Comparison of ENCODE assay signal across 1 cellular context in the genomic region with DNA sequence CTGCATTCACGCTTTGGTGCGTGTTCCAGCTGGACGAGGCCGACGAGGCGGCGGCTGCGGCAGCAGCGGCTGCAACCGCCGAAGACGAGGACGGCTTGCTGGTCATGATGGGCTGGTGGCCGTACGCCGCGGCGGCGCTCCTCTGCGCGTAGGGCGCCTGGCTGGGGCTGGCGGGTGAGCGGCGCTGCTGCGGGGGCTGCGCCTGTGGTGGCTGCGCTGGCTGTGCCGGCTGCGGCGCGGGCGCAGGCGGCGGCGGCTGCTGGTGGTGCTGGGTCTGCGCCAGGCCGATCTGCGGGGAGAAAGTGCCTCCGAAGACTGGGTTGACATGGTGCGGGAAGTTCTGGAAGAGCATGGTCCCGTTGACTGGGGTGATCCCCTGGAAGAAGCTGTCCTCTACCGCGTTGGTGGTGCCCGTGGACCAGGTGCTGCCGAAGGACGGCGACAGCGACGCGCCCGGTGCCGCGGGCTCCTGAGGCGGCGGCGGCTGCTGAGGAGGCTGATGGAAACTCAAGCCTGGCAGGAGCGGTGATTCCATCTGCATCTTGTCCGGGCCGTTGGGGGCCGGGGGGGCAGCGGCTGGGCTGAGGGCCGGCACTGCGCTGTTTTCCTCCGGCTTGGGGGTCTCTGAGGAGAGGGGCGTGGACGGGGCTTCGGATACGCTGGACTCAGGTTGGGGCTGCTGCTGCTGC.
TF ChIP-seq lines count a peak whose summit lies in the region.

No MANE protein-coding gene starts in this region.

TF ChIP-seq in GM23338, 12 proteins besides CTCF, POLR2A, EP300 and RAD21 (continued from another document):
- TF ChIP-seq, protein P1, sequence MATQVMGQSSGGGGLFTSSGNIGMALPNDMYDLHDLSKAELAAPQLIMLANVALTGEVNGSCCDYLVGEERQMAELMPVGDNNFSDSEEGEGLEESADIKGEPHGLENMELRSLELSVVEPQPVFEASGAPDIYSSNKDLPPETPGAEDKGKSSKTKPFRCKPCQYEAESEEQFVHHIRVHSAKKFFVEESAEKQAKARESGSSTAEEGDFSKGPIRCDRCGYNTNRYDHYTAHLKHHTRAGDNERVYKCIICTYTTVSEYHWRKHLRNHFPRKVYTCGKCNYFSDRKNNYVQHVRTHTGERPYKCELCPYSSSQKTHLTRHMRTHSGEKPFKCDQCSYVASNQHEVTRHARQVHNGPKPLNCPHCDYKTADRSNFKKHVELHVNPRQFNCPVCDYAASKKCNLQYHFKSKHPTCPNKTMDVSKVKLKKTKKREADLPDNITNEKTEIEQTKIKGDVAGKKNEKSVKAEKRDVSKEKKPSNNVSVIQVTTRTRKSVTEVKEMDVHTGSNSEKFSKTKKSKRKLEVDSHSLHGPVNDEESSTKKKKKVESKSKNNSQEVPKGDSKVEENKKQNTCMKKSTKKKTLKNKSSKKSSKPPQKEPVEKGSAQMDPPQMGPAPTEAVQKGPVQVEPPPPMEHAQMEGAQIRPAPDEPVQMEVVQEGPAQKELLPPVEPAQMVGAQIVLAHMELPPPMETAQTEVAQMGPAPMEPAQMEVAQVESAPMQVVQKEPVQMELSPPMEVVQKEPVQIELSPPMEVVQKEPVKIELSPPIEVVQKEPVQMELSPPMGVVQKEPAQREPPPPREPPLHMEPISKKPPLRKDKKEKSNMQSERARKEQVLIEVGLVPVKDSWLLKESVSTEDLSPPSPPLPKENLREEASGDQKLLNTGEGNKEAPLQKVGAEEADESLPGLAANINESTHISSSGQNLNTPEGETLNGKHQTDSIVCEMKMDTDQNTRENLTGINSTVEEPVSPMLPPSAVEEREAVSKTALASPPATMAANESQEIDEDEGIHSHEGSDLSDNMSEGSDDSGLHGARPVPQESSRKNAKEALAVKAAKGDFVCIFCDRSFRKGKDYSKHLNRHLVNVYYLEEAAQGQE (IDR thresholded peaks at IDR 0.05; ENCODE audit: unreplicated experiment): no peak
- peak; percentile 30 for TF ChIP-seq EZH2 (IDR thresholded peaks at IDR 0.05; ENCODE audit: low read depth, unreplicated experiment)
- TF ChIP-seq, protein P2, sequence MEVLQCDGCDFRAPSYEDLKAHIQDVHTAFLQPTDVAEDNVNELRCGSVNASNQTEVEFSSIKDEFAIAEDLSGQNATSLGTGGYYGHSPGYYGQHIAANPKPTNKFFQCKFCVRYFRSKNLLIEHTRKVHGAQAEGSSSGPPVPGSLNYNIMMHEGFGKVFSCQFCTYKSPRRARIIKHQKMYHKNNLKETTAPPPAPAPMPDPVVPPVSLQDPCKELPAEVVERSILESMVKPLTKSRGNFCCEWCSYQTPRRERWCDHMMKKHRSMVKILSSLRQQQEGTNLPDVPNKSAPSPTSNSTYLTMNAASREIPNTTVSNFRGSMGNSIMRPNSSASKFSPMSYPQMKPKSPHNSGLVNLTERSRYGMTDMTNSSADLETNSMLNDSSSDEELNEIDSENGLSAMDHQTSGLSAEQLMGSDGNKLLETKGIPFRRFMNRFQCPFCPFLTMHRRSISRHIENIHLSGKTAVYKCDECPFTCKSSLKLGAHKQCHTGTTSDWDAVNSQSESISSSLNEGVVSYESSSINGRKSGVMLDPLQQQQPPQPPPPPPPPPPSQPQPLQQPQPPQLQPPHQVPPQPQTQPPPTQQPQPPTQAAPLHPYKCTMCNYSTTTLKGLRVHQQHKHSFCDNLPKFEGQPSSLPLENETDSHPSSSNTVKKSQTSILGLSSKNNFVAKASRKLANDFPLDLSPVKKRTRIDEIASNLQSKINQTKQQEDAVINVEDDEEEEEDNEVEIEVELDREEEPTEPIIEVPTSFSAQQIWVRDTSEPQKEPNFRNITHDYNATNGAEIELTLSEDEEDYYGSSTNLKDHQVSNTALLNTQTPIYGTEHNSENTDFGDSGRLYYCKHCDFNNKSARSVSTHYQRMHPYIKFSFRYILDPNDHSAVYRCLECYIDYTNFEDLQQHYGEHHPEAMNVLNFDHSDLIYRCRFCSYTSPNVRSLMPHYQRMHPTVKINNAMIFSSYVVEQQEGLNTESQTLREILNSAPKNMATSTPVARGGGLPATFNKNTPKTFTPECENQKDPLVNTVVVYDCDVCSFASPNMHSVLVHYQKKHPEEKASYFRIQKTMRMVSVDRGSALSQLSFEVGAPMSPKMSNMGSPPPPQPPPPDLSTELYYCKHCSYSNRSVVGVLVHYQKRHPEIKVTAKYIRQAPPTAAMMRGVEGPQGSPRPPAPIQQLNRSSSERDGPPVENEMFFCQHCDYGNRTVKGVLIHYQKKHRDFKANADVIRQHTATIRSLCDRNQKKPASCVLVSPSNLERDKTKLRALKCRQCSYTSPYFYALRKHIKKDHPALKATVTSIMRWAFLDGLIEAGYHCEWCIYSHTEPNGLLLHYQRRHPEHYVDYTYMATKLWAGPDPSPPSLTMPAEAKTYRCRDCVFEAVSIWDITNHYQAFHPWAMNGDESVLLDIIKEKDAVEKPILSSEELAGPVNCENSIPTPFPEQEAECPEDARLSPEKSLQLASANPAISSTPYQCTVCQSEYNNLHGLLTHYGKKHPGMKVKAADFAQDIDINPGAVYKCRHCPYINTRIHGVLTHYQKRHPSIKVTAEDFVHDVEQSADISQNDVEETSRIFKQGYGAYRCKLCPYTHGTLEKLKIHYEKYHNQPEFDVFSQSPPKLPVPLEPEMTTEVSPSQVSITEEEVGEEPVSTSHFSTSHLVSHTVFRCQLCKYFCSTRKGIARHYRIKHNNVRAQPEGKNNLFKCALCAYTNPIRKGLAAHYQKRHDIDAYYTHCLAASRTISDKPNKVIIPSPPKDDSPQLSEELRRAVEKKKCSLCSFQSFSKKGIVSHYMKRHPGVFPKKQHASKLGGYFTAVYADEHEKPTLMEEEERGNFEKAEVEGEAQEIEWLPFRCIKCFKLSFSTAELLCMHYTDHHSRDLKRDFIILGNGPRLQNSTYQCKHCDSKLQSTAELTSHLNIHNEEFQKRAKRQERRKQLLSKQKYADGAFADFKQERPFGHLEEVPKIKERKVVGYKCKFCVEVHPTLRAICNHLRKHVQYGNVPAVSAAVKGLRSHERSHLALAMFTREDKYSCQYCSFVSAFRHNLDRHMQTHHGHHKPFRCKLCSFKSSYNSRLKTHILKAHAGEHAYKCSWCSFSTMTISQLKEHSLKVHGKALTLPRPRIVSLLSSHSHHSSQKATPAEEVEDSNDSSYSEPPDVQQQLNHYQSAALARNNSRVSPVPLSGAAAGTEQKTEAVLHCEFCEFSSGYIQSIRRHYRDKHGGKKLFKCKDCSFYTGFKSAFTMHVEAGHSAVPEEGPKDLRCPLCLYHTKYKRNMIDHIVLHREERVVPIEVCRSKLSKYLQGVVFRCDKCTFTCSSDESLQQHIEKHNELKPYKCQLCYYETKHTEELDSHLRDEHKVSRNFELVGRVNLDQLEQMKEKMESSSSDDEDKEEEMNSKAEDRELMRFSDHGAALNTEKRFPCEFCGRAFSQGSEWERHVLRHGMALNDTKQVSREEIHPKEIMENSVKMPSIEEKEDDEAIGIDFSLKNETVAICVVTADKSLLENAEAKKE (CRISPR knock-in tag; IDR thresholded peaks at IDR 0.05): no peak
- TF ChIP-seq EZH2phosphoT487 (IDR thresholded peaks at IDR 0.05; ENCODE audit: unreplicated experiment): peak; percentile 26
